Comparison of ENCODE assay signal across 22 cellular contexts in the genomic region with DNA sequence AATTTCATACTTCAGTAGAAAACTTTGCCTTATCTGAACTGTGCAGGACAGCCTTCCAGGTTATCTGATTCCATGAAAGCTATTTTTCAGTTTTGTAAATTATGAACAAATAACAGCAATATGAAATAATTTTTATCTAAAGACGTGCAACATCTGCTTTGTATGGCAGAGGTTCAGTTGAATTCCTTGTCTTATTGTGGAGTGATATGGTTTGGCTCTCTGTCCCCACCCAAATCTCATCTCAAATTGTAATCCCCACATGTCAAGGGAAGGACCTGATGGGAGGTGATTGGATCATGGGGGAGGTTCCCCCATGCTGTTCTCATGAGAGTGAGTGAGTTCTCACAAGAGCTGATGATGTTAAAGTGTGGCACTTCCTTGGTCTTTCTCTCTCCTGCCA. TPM values are rescaled to one million over a fixed set of nuclear protein-coding genes. Genes with fewer than 3 reads are reported as not detected.
A peak's percentile ranks its signal among the peaks of the same experiment; 100 is the strongest.
DNase-seq lines count a peak whose midpoint lies in the region; ATAC-seq and TF ChIP-seq lines count a peak whose summit lies in the region.
"Had no signal": no experiment of that assay in that cellular context is flagged by ENCODE, and none has a peak within 500 bp of the region (broad histone marks: within the 10 kb centered on the region; RNA-seq: fewer than 3 reads in every experiment).

No MANE protein-coding gene starts in this region.

- no peaks in the 10 kb centered on the region for H3K36me3 Mint-ChIP-seq in activated T-helper 17 cell treated with anti-CD3 and anti-CD28 coated beads, Interleukin-2, amount 50 U/mL, for 72 hours (ENCODE audit: low read depth)
- H3K36me3 Mint-ChIP-seq in memory B cell, result peaks cover 5% of the 10 kb centered on the region
- H3K36me3 Mint-ChIP-seq: CD8-positive, alpha-beta T cell had no signal

- no peak overlapping the region for H3K27ac ChIP-seq in esophagus squamous epithelium
- H3K27ac ChIP-seq: 22Rv1, BLaER1, C4-2B had no signal

- ATAC-seq in activated T-helper 17 cell treated with anti-CD3 and anti-CD28 coated beads, Interleukin-2, amount 50 U/mL, for 72 hours (replicated peaks), result no peak
- no peak for ATAC-seq in memory B cell (ENCODE audit: low read depth)
- ATAC-seq: CD8-positive, alpha-beta T cell; GM23338; HCT116 had no signal

- peak; percentile 1 for TF ChIP-seq CTCF in GM10266 (IDR thresholded peaks at IDR 0.05; ENCODE audit: control insufficient read depth, insufficient read depth, low read depth, missing control alignments)
- TF ChIP-seq CTCF in esophagus squamous epithelium (IDR thresholded peaks at IDR 0.05), result no peak

- intact Hi-C loops in esophagus squamous epithelium (cut with DNase I), result no loop called here

- peaks cover 0 to 5% (median 0%) of the 10 kb centered on the region in 3 donors for H3K4me1 ChIP-seq in esophagus squamous epithelium
- H3K4me1 ChIP-seq: BLaER1 had no signal

- H3K4me1 Mint-ChIP-seq in activated T-helper 17 cell treated with anti-CD3 and anti-CD28 coated beads, Interleukin-2, amount 50 U/mL, for 72 hours, result no peaks in the 10 kb centered on the region
- peaks cover 4% of the 10 kb centered on the region for H3K4me1 Mint-ChIP-seq in memory B cell

- no peak overlapping the region for H3K4me3 ChIP-seq in esophagus squamous epithelium
- H3K4me3 ChIP-seq: BLaER1, GM23338 had no signal

- H3K9me3 ChIP-seq in esophagus squamous epithelium, result no peaks in the 10 kb centered on the region
- H3K9me3 ChIP-seq: BLaER1, Caco-2 had no signal

- no peaks in the 10 kb centered on the region for H3K27me3 ChIP-seq in esophagus squamous epithelium
- H3K27me3 ChIP-seq: BLaER1 had no signal

- WGBS in esophagus squamous epithelium, 2 donors, result 50 to 86% methylated on average over 1 of the region's 1 CpG

- peak; percentile 10 for DNase-seq in NCI-H82 (lab: John Stamatoyannopoulos, UW)
- DNase-seq in NCI-H82 treated with DMSO at 0.1 percent for 48 hours (lab: John Stamatoyannopoulos, UW; ENCODE audit: unreplicated experiment), result no peak
- no peak for DNase-seq in GM10266 (ENCODE audit: extremely low spot score)
- DNase-seq in memory B cell (ENCODE audit: low spot score in 2 of 2), result no peak
- no peak for DNase-seq in esophagus squamous epithelium (lab: John Stamatoyannopoulos, UW)
- no peak for DNase-seq in iPS-NIHi7 (ENCODE audit: extremely low spot score)
- no peak for DNase-seq in cerebellum (ENCODE audit: low spot score)
- DNase-seq: Caco-2; CD4-positive, CD25-positive, alpha-beta regulatory T cell; CD8-positive, alpha-beta T cell; DMS153; DMS79; EL; GDM1; H9 had no signal

- no peaks in the 10 kb centered on the region for H3K27me3 Mint-ChIP-seq in activated T-helper 17 cell treated with anti-CD3 and anti-CD28 coated beads, Interleukin-2, amount 50 U/mL, for 72 hours
- H3K27me3 Mint-ChIP-seq in memory B cell, result no peaks in the 10 kb centered on the region
- H3K27me3 Mint-ChIP-seq: B cell had no signal

- peak overlapping the region; percentile 47 for H3K27ac Mint-ChIP-seq in activated T-helper 17 cell treated with anti-CD3 and anti-CD28 coated beads, Interleukin-2, amount 50 U/mL, for 72 hours
- peak overlapping the region; percentile 25 for H3K27ac Mint-ChIP-seq in memory B cell
- H3K27ac Mint-ChIP-seq: B cell; CD8-positive, alpha-beta T cell; GM23338 had no signal

- no peak for TF ChIP-seq POLR2A in esophagus squamous epithelium (IDR thresholded peaks at IDR 0.05)

- no peak overlapping the region for H3K4me3 Mint-ChIP-seq in activated T-helper 17 cell treated with anti-CD3 and anti-CD28 coated beads, Interleukin-2, amount 50 U/mL, for 72 hours
- no peak overlapping the region for H3K4me3 Mint-ChIP-seq in memory B cell
- H3K4me3 Mint-ChIP-seq: B cell; CD4-positive, CD25-positive, alpha-beta regulatory T cell; CD8-positive, alpha-beta T cell; GM23338; H9 had no signal

- H3K36me3 ChIP-seq in esophagus squamous epithelium, result no peaks in the 10 kb centered on the region
- H3K36me3 ChIP-seq: BLaER1 had no signal

- H3K9me3 Mint-ChIP-seq in activated T-helper 17 cell treated with anti-CD3 and anti-CD28 coated beads, Interleukin-2, amount 50 U/mL, for 72 hours, result no peaks in the 10 kb centered on the region
- no peaks in the 10 kb centered on the region for H3K9me3 Mint-ChIP-seq in memory B cell
- H3K9me3 Mint-ChIP-seq: CD8-positive, alpha-beta T cell; GM23338; H9 had no signal

RNA-seq across cellular contexts. Expression of gene RPIA, which starts 18.1 kb away (rescaled TPM):
- total RNA-seq in activated T-helper 17 cell treated with anti-CD3 and anti-CD28 coated beads, Interleukin-2, amount 50 U/mL, for 72 hours, result 10 to 100 TPM; 24.4 to 58.8 TPM
- total RNA-seq in esophagus squamous epithelium (10 to 100 TPM in 2 of 4 donors, 1 to 10 TPM in 2; 6.5 to 17.6 (median 11.0) TPM), cerebellum (7.5 TPM)

RNA-seq across cellular contexts. Expression of gene EIF2AK3, which starts 46.1 kb away (rescaled TPM):
- 10 to 100 TPM; 17.1 to 22.0 TPM for total RNA-seq in activated T-helper 17 cell treated with anti-CD3 and anti-CD28 coated beads, Interleukin-2, amount 50 U/mL, for 72 hours
- total RNA-seq in esophagus squamous epithelium (10 to 100 TPM; 12.2 to 16.9 (median 16.7) TPM), cerebellum (25.2 TPM)
